Comparison of ENCODE assay signal across 8 cellular contexts in genomic region chr18:12839057-12839525, GRCh38. TPM values are rescaled to one million over a fixed set of nuclear protein-coding genes. Genes with fewer than 3 reads are reported as not detected.
DNase-seq lines count a peak whose midpoint lies in the region; ATAC-seq, FAIRE-seq and TF ChIP-seq lines count a peak whose summit lies in the region.

No MANE protein-coding gene starts in this region.

- H2AFZ ChIP-seq in Loucy (ENCODE audit: low read length), result no peak overlapping the region

- H3K9me3 ChIP-seq in Loucy (ENCODE audit: insufficient read depth, low read depth, low read length) (no peaks in the 10 kb centered on the region), skeletal muscle tissue (ENCODE audit: control insufficient read depth in 3 of 3, low read length in 3 of 3) (no peaks in the 10 kb centered on the region), aorta (ENCODE audit: control insufficient read depth, low read length) (no peaks in the 10 kb centered on the region)

- intact Hi-C loops in aorta (cut with DNase I), result loop anchor here in 1 of 2 donors (10.0 kb wide), 1 partner anchor 46 kb away; the partner anchor contains the start of gene PTPN2

- H3K9ac ChIP-seq in Loucy (ENCODE audit: low read depth, low read length, poor library complexity, severe bottlenecking) (no peak overlapping the region), skeletal muscle tissue (ENCODE audit: low read depth in 1 of 3, low read length in 3 of 3) (no peak overlapping the region)

- H3K27me3 ChIP-seq in Loucy (ENCODE audit: insufficient read depth, low read length, poor library complexity, severe bottlenecking) (no peaks in the 10 kb centered on the region), bronchial epithelial cell (ENCODE audit: control insufficient read depth, insufficient read depth, low read length) (no peaks in the 10 kb centered on the region), skeletal muscle tissue (ENCODE audit: control insufficient read depth in 3 of 3, insufficient read depth in 3 of 3, low read length in 3 of 3) (no peaks in the 10 kb centered on the region), aorta (ENCODE audit: control insufficient read depth in 1 of 2, insufficient read depth in 2 of 2, low read length in 1 of 2) (no peaks in the 10 kb centered on the region)

- TF ChIP-seq CTCF in Loucy (conservative IDR thresholded peaks at IDR 0.05; ENCODE audit: low read length) (no peak), bronchial epithelial cell (IDR thresholded peaks at IDR 0.05; ENCODE audit: insufficient read depth, low read length, severe bottlenecking) (no peak)

- DNase-seq in bronchial epithelial cell (ENCODE audit: low read depth) (peak; percentile 79), aorta (no peak), NCI-H2196 treated with DMSO at 0.1 percent for 48 hours (lab: John Stamatoyannopoulos, UW; ENCODE audit: unreplicated experiment) (no peak), NCI-H187 treated with DMSO at 0.1 percent for 48 hours (lab: John Stamatoyannopoulos, UW) (no peak)

- H3K4me2 ChIP-seq in Loucy (ENCODE audit: low read depth, low read length, poor library complexity, severe bottlenecking), result peak overlapping the region; percentile 63

- 0 out of 2 replicates have a peak, but pooled peaks cover 7% of the 10 kb centered on the region for H3F3A ChIP-seq in Loucy (ENCODE audit: low read depth)

- no peak for FAIRE-seq in bronchial epithelial cell (lab: Jason Lieb, UNC)

- ATAC-seq in GM18502 (IDR thresholded peaks at IDR 0.05; ENCODE audit: poor library complexity, unreplicated experiment) (peak; percentile 45), GM21786 (IDR thresholded peaks at IDR 0.05; ENCODE audit: unreplicated experiment) (peak; percentile 60), aorta (ENCODE audit: low FRiP score) (no peak)

- no peaks in the 10 kb centered on the region for H3K9me2 ChIP-seq in Loucy (replicated peaks; ENCODE audit: low read depth, low read length)

- H4K20me1 ChIP-seq in Loucy (ENCODE audit: insufficient read depth, low read length, poor library complexity, severe bottlenecking), result no peaks in the 10 kb centered on the region

- H3K27ac ChIP-seq in skeletal muscle tissue (ENCODE audit: low read depth, low read length), result peak overlapping the region; percentile 67
- H3K27ac ChIP-seq in aorta (ENCODE audit: low read depth in 1 of 2, low read length in 2 of 2), result no peak overlapping the region

- peaks cover 43% of the 10 kb centered on the region for H3K79me2 ChIP-seq in Loucy (ENCODE audit: insufficient read depth, low read length)

- peaks cover 15% of the 10 kb centered on the region; the same call in 1 of the 2 replicates for H3K36me3 ChIP-seq in Loucy (ENCODE audit: insufficient read depth, low read length)
- H3K36me3 ChIP-seq in bronchial epithelial cell (ENCODE audit: control insufficient read depth, insufficient read depth, low read length), result peaks cover 3% of the 10 kb centered on the region
- peaks cover 2 to 4% (median 3%) of the 10 kb centered on the region in 3 donors for H3K36me3 ChIP-seq in skeletal muscle tissue (ENCODE audit: control insufficient read depth in 3 of 3, insufficient read depth in 3 of 3, low read length in 3 of 3)
- peaks cover 0 to 2% of the 10 kb centered on the region in 2 donors for H3K36me3 ChIP-seq in aorta (ENCODE audit: control insufficient read depth in 1 of 2, insufficient read depth in 2 of 2, low read length in 1 of 2)

- H3K4me1 ChIP-seq in Loucy (ENCODE audit: insufficient read depth, low read length, poor library complexity, severe bottlenecking) (peaks cover 36% of the 10 kb centered on the region), skeletal muscle tissue (ENCODE audit: control insufficient read depth in 3 of 3, insufficient read depth in 3 of 3, low read length in 3 of 3) (peaks cover 5 to 13% (median 6%) of the 10 kb centered on the region in 3 donors), aorta (ENCODE audit: control insufficient read depth in 1 of 2, insufficient read depth in 2 of 2, low read length in 2 of 2) (peaks cover 0 to 2% of the 10 kb centered on the region in 2 donors)

- 86 to 93% methylated on average over 2 of the region's 2 CpGs for WGBS in aorta, 2 donors

- H3K4me3 ChIP-seq in Loucy (ENCODE audit: low read length, poor library complexity, severe bottlenecking) (peak overlapping the region; percentile 6), bronchial epithelial cell (ENCODE audit: low read depth, low read length) (no peak overlapping the region), skeletal muscle tissue (ENCODE audit: low read length in 3 of 3) (no peak overlapping the region), aorta (ENCODE audit: low read length in 2 of 2) (no peak overlapping the region)

RNA-seq across cellular contexts. Expression of gene PTPN2, which starts 44.9 kb away (rescaled TPM):
- total RNA-seq in bronchial epithelial cell (47.9 and 50.1 TPM in 2 replicates), skeletal muscle tissue (17.2 TPM), aorta (10 to 100 TPM; 37.2 to 52.9 TPM)
- polyA plus RNA-seq in aorta, result 10 to 100 TPM; 26.6 to 37.7 TPM
